15 cellular contexts compared by ENCODE assay signal in the genomic region with DNA sequence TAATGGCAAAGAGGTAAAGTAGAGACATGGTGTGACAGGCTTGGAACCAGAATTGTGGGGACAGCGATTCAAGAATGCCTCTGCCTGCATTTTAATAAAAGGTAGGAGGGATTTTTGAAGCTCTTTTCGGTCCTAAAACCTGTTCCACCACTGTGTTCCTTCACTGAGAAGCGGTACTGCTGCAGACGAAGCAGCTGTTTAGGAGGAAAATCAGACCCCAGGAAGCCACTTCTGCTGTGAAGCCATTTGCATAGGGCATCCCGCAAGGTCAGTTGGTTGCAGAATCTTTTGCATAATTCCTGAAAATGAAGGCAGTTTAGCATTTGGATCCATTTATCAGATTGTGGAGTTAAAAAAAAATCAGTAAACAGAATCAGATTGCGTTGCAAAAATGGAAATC.
"Had no signal": no experiment of that assay in that cellular context is flagged by ENCODE, and none has a peak within 500 bp of the region (broad histone marks: within the 10 kb centered on the region; RNA-seq: fewer than 3 reads in every experiment).

No MANE protein-coding gene starts in this region.

- H3K4me3 ChIP-seq: esophagus muscularis mucosa, gastrocnemius medialis, pancreas, uterus had no signal

- H3K27ac ChIP-seq: epithelial cell of prostate, esophagus muscularis mucosa, gastrocnemius medialis, pancreas, uterus had no signal

- H3K9me3 ChIP-seq: gastrocnemius medialis, pancreas, uterus had no signal

- H3K4me3 Mint-ChIP-seq: dendritic cell treated with granulocyte-macrophage colony-stimulating factor and Interleukin-4, amounts not matched to agents 40 ng/mL and 50 ng/mL, for 4 days; effector memory CD8-positive, alpha-beta T cell; naive thymus-derived CD4-positive, alpha-beta T cell had no signal

- H3K9me3 Mint-ChIP-seq: effector memory CD8-positive, alpha-beta T cell had no signal

- H3K4me1 ChIP-seq: pancreas, uterus had no signal

- H3K27ac Mint-ChIP-seq: dendritic cell treated with granulocyte-macrophage colony-stimulating factor and Interleukin-4, amounts not matched to agents 40 ng/mL and 50 ng/mL, for 4 days; effector memory CD8-positive, alpha-beta T cell; naive thymus-derived CD4-positive, alpha-beta T cell had no signal

- DNase-seq: effector memory CD8-positive, alpha-beta T cell; gastrocnemius medialis; glutamatergic neuron; kidney glomerular epithelial cell; naive thymus-derived CD4-positive, alpha-beta T cell; pancreas; right cardiac atrium; small intestine; stimulated activated CD4-positive, alpha-beta T cell treated with anti-CD3 and anti-CD28 coated beads, Interleukin-12 subunit alpha, Interleukin-12 subunit beta, amount 100 ng/mL, for 4 hours; stimulated activated naive CD4-positive, alpha-beta T cell treated with Interleukin-2 at 50 U/mL for 16 hours; trophoblast cell; uterus had no signal

- H3K4me1 Mint-ChIP-seq: naive thymus-derived CD4-positive, alpha-beta T cell had no signal

- H3K36me3 ChIP-seq: esophagus muscularis mucosa, gastrocnemius medialis, pancreas, uterus had no signal

- H3K27me3 ChIP-seq: gastrocnemius medialis, pancreas, uterus had no signal
